1 cellular context compared by ENCODE assay signal in the genomic region with DNA sequence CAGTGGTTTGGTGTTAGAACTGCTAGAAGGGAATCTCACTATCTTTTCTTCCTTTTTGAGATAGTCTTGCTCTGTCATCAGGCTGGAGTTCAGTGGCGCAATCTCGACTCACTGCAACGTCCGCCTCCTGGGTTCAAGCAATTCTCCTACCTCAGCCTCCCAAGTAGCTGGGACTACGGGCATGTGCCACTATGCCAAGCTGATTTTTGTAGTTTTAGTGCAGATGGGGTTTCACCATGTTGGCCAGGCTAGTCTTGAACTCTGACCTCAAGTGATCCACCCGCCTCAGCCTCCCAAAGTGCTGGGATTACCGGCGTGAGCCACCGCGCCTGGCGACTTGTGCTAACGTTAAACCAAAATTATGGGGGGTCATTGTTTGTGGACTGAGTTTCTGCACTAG.
TF ChIP-seq lines count a peak whose summit lies in the region.

No MANE protein-coding gene starts in this region.

TF ChIP-seq in GM12878, 131 proteins besides CTCF, POLR2A, EP300 and RAD21:
- TF ChIP-seq, protein P1, sequence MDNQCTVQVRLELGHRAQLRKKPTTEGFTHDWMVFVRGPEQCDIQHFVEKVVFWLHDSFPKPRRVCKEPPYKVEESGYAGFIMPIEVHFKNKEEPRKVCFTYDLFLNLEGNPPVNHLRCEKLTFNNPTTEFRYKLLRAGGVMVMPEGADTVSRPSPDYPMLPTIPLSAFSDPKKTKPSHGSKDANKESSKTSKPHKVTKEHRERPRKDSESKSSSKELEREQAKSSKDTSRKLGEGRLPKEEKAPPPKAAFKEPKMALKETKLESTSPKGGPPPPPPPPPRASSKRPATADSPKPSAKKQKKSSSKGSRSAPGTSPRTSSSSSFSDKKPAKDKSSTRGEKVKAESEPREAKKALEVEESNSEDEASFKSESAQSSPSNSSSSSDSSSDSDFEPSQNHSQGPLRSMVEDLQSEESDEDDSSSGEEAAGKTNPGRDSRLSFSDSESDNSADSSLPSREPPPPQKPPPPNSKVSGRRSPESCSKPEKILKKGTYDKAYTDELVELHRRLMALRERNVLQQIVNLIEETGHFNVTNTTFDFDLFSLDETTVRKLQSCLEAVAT (IDR thresholded peaks at IDR 0.05) = peak; percentile 77
